24 cellular contexts compared by ENCODE assay signal in genomic region chr17:72021417-72022041, GRCh38.
DNase-seq lines count a peak whose midpoint lies in the region; ATAC-seq lines count a peak whose summit lies in the region.
"Had no signal": no experiment of that assay in that cellular context is flagged by ENCODE, and none has a peak within 500 bp of the region (broad histone marks: within the 10 kb centered on the region; RNA-seq: fewer than 3 reads in every experiment).

No MANE protein-coding gene starts in this region.

- peak; percentile 70 for DNase-seq in NAMALWA (ENCODE audit: low spot score)
- DNase-seq in 8988T, result no peak
- DNase-seq in D341Med (ENCODE audit: low spot score), result no peak
- DNase-seq in MV-4-11 (lab: John Stamatoyannopoulos, UW), result no peak
- no peak for DNase-seq in DMS153 (lab: John Stamatoyannopoulos, UW)
- DNase-seq: activated CD4-positive, alpha-beta T cell treated with anti-CD3 and anti-CD28 coated beads, Interleukin-2, amount 50 U/mL, for 48 hours; activated naive CD4-positive, alpha-beta T cell treated with Interleukin-2 at 50 U/mL for 16 hours; activated T-cell treated with anti-CD3 and anti-CD28 coated beads, Interleukin-2, amount 50 U/mL, for 1 hour; caudate nucleus; foreskin keratinocyte; left cardiac atrium; naive thymus-derived CD8-positive, alpha-beta T cell; NCI-H1694 treated with DMSO at 0.1 percent for 48 hours; NCI-H774; PC-9; stimulated activated CD4-positive, alpha-beta T cell treated with anti-CD3 and anti-CD28 coated beads, Interleukin-1b, Interleukin-23, amount 100 ng/mL, for 48 hours; stimulated activated naive CD8-positive, alpha-beta T cell treated with anti-CD3 and anti-CD28 coated beads, Interleukin-15, Interleukin-2, amounts not matched to agents 100 U/mL and 50 U/mL, for 24 hours; T-helper 17 cell; transverse colon had no signal

- ATAC-seq in GM18508 (IDR thresholded peaks at IDR 0.05; ENCODE audit: insufficient read depth, unreplicated experiment), result peak; percentile 39
- peak; percentile 56 for ATAC-seq in GM19455 (IDR thresholded peaks at IDR 0.05; ENCODE audit: unreplicated experiment)
- peak; percentile 49 for ATAC-seq in HG02885 (IDR thresholded peaks at IDR 0.05; ENCODE audit: poor library complexity, unreplicated experiment)
- ATAC-seq: foreskin keratinocyte; HepG2; left cardiac atrium; naive thymus-derived CD8-positive, alpha-beta T cell; sciatic nerve; stimulated activated naive CD8-positive, alpha-beta T cell treated with anti-CD3 and anti-CD28 coated beads, Interleukin-15, Interleukin-2, amounts not matched to agents 100 U/mL and 50 U/mL, for 24 hours; T-helper 17 cell had no signal
